In the genomic region with DNA sequence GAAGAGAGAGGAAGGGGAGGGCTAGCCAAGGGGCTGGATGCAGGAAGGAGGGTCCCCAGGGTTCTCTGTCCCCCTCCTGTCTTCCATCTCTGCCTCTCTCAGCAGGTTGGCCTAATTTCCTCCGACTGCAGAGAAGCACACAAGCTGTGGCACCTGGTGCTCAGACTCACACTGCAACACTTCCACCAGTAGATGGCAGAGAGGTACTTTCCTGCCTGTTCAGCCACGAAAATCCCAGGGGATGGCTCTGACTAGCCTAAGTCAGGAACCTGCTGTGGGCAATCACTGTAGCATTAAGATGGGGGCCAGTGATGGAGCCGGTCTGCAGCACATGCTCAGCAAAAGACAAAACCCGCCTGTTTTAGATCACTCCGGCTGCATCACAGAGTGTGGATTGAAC, we compare ENCODE assay signal across 10 cellular contexts. TPM values are rescaled to one million over a fixed set of nuclear protein-coding genes. Genes with fewer than 3 reads are reported as not detected.
"Had no signal": no experiment of that assay in that cellular context is flagged by ENCODE, and none has a peak within 500 bp of the region (broad histone marks: within the 10 kb centered on the region; RNA-seq: fewer than 3 reads in every experiment).

No MANE protein-coding gene starts in this region.

RNA-seq across cellular contexts. Expression of a gene that starts 5.9 kb away (rescaled TPM):
- total RNA-seq: activated B cell treated with CpG ODN at 0.5 μM for 24 hours; activated CD4-positive, alpha-beta T cell treated with anti-CD3 and anti-CD28 coated beads, Interleukin-2, amount 10 ng/mL, durations not matched to agents 24 days and 14 days; activated CD8-positive, alpha-beta memory T cell treated with anti-CD3 and anti-CD28 coated beads, Interleukin-2, amount 10 ng/mL, durations not matched to agents 7 days and 5 days; activated T-helper 1 cell treated with anti-CD3 and anti-CD28 coated beads, Interleukin-12 subunit alpha, Interleukin-12 subunit beta, Interleukin-2, Interleukin-4 antibody, amounts not matched to agents 30 ng/mL and 10 ng/mL and 1 ng/mL, durations not matched to agents 14 hours and 24 hours and 36 hours; aorta; breast epithelium; OCI-LY7; Peyer's patch; SK-MEL-5; T-helper 17 cell had no signal
- polyA plus RNA-seq: aorta had no signal
